30 cellular contexts compared by ENCODE assay signal in genomic region chr4:186260117-186260503, GRCh38. TPM values are rescaled to one million over a fixed set of nuclear protein-coding genes. Genes with fewer than 3 reads are reported as not detected.
DNase-seq lines count a peak whose midpoint lies in the region; ATAC-seq and TF ChIP-seq lines count a peak whose summit lies in the region.
"Had no signal": no experiment of that assay in that cellular context is flagged by ENCODE, and none has a peak within 500 bp of the region (broad histone marks: within the 10 kb centered on the region; RNA-seq: fewer than 3 reads in every experiment).

No MANE protein-coding gene starts in this region.

- ATAC-seq in IMR-90 (ENCODE audit: low read depth) (peak; percentile 43), mucosa of descending colon (peak; percentile 30), HG03135 (IDR thresholded peaks at IDR 0.05; ENCODE audit: unreplicated experiment) (no peak)
- ATAC-seq: CD8-positive, alpha-beta T cell; K562 had no signal

- TF ChIP-seq RAD21 in IMR-90 (IDR thresholded peaks at IDR 0.05; ENCODE audit: low read length) = no peak

- H3K9me1 ChIP-seq in IMR-90 (ENCODE audit: insufficient read depth, low read length) = peaks cover 4% of the 10 kb centered on the region; the same call in 1 of the 2 replicates

- H3K18ac ChIP-seq in IMR-90 (ENCODE audit: low read depth, low read length) = peak overlapping the region; percentile 68; the same call in 1 of the 2 replicates

- H3K27me3 ChIP-seq in IMR-90 (ENCODE audit: control insufficient read depth, insufficient read depth, low read length) = no peaks in the 10 kb centered on the region

- H3K56ac ChIP-seq in IMR-90 (ENCODE audit: extremely low read depth, insufficient read depth, low read length) = no peak overlapping the region

- CTCF ChIA-PET in IMR-90 (lab: Yijun Ruan, JAX) = no interaction called here

- POLR2A ChIA-PET in IMR-90 (lab: Charles Lee; ENCODE audit: unreplicated experiment) = no interaction called here

- peak overlapping the region; percentile 54; the same call in 1 of the 2 replicates for H3K27ac ChIP-seq in IMR-90 (ENCODE audit: insufficient read depth, low read length)
- H3K27ac ChIP-seq: C4-2B, HL-60, SK-N-MC had no signal

- H3K79me1 ChIP-seq in IMR-90 (ENCODE audit: low read depth in 1 of 2, low read length in 2 of 2) = no peaks in the 10 kb centered on the region

- H2BK15ac ChIP-seq in IMR-90 (ENCODE audit: low read depth, low read length) = no peak overlapping the region

- no TSS peak for BruUV-seq in IMR-90 (replicated peaks; lab: Mats Ljungman, UMichigan)

- H2AFZ ChIP-seq in IMR-90 (replicated peaks; ENCODE audit: low read length, poor library complexity) = no peak overlapping the region

- TF ChIP-seq CTCF in IMR-90 (conservative IDR thresholded peaks at IDR 0.05; ENCODE audit: low read depth, low read length) = no peak
- no peak for TF ChIP-seq CTCF in mucosa of descending colon (IDR thresholded peaks at IDR 0.05)

- no peak overlapping the region for H2BK20ac ChIP-seq in IMR-90 (ENCODE audit: low read depth, low read length)

- no peak overlapping the region for H4K8ac ChIP-seq in IMR-90 (ENCODE audit: low read depth in 2 of 2, low read length in 2 of 2)

- H2BK120ac ChIP-seq in IMR-90 (ENCODE audit: low read depth, low read length) = peak overlapping the region; percentile 32; the same call in 1 of the 2 replicates

- H3K23ac ChIP-seq in IMR-90 (ENCODE audit: low read depth, low read length) = no peak overlapping the region

- H2BK5ac ChIP-seq in IMR-90 (ENCODE audit: low read depth, low read length, poor library complexity, severe bottlenecking) = no peak overlapping the region

- in situ Hi-C loops in IMR-90 (cut with MboI; ENCODE audit: low sequenced_read_pairs) = no loop called here

- no peak for DNase-seq in IMR-90
- peak; percentile 68 for DNase-seq in kidney tubule cell (ENCODE audit: low spot score)
- no peak for DNase-seq in mucosa of descending colon
- no peak for DNase-seq in amniotic stem cell (lab: John Stamatoyannopoulos, UW)
- DNase-seq in DMS114 treated with DMSO at 0.1 percent for 48 hours (lab: John Stamatoyannopoulos, UW; ENCODE audit: unreplicated experiment) = no peak
- DNase-seq in NCI-H2081 treated with DMSO at 0.1 percent for 48 hours (lab: John Stamatoyannopoulos, UW) = no peak
- DNase-seq: Caco-2; CD8-positive, alpha-beta T cell; DMS 273 treated with DMSO at 0.1 percent for 48 hours; DMS79 treated with DMSO at 0.1 percent for 48 hours; GF-D8; HFFc6; Kasumi-1; MV-4-11; NCI-H1105; NCI-H1436 treated with DMSO at 0.1 percent for 48 hours; NCI-H187 treated with DMSO at 0.1 percent for 48 hours; NCI-H2107; NCI-H524; NCI-H748 treated with DMSO at 0.1 percent for 48 hours; SIG-M5 had no signal

- no peaks in the 10 kb centered on the region for H3K36me3 ChIP-seq in IMR-90 (ENCODE audit: control insufficient read depth, insufficient read depth, low read length)
- H3K36me3 ChIP-seq in mucosa of descending colon (ENCODE audit: low read depth) = no peaks in the 10 kb centered on the region
- H3K36me3 ChIP-seq: HAP-1 had no signal

- TF ChIP-seq POLR2A in IMR-90 (IDR thresholded peaks at IDR 0.05; ENCODE audit: low read depth, low read length) = no peak

- no peak overlapping the region for H2AK9ac ChIP-seq in IMR-90 (replicated peaks; ENCODE audit: low read depth, low read length, poor library complexity)

- H3K9ac ChIP-seq in IMR-90 (ENCODE audit: low read depth, low read length) = no peak overlapping the region

- H3K4me3 ChIP-seq in IMR-90 (ENCODE audit: insufficient read depth, low read depth, low read length) (no peak overlapping the region), mucosa of descending colon (no peak overlapping the region)
- H3K4me3 ChIP-seq: HAP-1, K562, SK-N-MC had no signal

- H4K91ac ChIP-seq in IMR-90 (ENCODE audit: insufficient read depth, low read depth, low read length) = no peak overlapping the region

- H3K4me1 ChIP-seq in IMR-90 (ENCODE audit: control insufficient read depth, insufficient read depth, low read length) (peaks cover 5% of the 10 kb centered on the region; the same call in 1 of the 2 replicates), mucosa of descending colon (ENCODE audit: low read depth) (no peaks in the 10 kb centered on the region)
- H3K4me1 ChIP-seq: Caco-2 had no signal

- H3K9me3 ChIP-seq in IMR-90 (ENCODE audit: control insufficient read depth, insufficient read depth, low read length) = no peaks in the 10 kb centered on the region
- H3K9me3 ChIP-seq in mucosa of descending colon = no peaks in the 10 kb centered on the region
- H3K9me3 ChIP-seq: Caco-2, HAP-1 had no signal

- H2AK5ac ChIP-seq in IMR-90 (ENCODE audit: low read depth, low read length) = no peak overlapping the region

- no peak overlapping the region for H3K4ac ChIP-seq in IMR-90 (ENCODE audit: low read depth, low read length)

- H3K14ac ChIP-seq in IMR-90 (replicated peaks; ENCODE audit: low read depth, low read length) = no peak overlapping the region

- 83% methylated on average over 2 of the region's 6 CpGs; no CpG with 5 or more reads in 1 of the 2 experiments for WGBS in IMR-90 (ENCODE audit: extremely low coverage in 2 of 2, insufficient read length in 1 of 2), 2 experiments

- intact Hi-C loops in IMR-90 (cut with micrococcal nuclease) (no loop called here), mucosa of descending colon (cut with DNase I, micrococcal nuclease) (no loop called here)

- dilution Hi-C loops in IMR-90 (cut with HindIII; ENCODE audit: low sequenced_read_pairs, unreplicated experiment) = no loop called here

- H4K20me1 ChIP-seq in IMR-90 (ENCODE audit: insufficient read depth, low read length) = no peaks in the 10 kb centered on the region

- H3K4me2 ChIP-seq in IMR-90 (ENCODE audit: low read depth, low read length) = no peak overlapping the region

- no peak overlapping the region for H4K5ac ChIP-seq in IMR-90 (ENCODE audit: low read depth, low read length)

TF ChIP-seq in IMR-90, 13 proteins besides CTCF, POLR2A, EP300 and RAD21:
- TF ChIP-seq USF2 (IDR thresholded peaks at IDR 0.05; ENCODE audit: low read depth, low read length) (no peak), FOS (IDR thresholded peaks at IDR 0.05; ENCODE audit: low read depth, low read length) (no peak), SMC3 (IDR thresholded peaks at IDR 0.05; ENCODE audit: low read depth, low read length) (no peak), MAZ (IDR thresholded peaks at IDR 0.05; ENCODE audit: borderline replicate concordance, low read depth, low read length) (no peak), RCOR1 (IDR thresholded peaks at IDR 0.05; ENCODE audit: insufficient replicate concordance, low read length) (no peak), NFE2L2 (IDR thresholded peaks at IDR 0.05; ENCODE audit: low read depth, low read length) (no peak), CHD1 (IDR thresholded peaks at IDR 0.05; ENCODE audit: low read depth, low read length) (no peak), MAFK (IDR thresholded peaks at IDR 0.05; ENCODE audit: low read depth, low read length) (no peak), MXI1 (IDR thresholded peaks at IDR 0.05; ENCODE audit: borderline replicate concordance, low read depth, low read length) (no peak)
- TF ChIP-seq, protein P1, sequence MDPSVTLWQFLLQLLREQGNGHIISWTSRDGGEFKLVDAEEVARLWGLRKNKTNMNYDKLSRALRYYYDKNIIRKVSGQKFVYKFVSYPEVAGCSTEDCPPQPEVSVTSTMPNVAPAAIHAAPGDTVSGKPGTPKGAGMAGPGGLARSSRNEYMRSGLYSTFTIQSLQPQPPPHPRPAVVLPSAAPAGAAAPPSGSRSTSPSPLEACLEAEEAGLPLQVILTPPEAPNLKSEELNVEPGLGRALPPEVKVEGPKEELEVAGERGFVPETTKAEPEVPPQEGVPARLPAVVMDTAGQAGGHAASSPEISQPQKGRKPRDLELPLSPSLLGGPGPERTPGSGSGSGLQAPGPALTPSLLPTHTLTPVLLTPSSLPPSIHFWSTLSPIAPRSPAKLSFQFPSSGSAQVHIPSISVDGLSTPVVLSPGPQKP (IDR thresholded peaks at IDR 0.05; ENCODE audit: borderline replicate concordance, low read depth, low read length) = no peak
TF ChIP-seq in IMR-90: peak in this region for 0.

RNA-seq across cellular contexts. Expression of gene F11, which starts 5.9 kb away (rescaled TPM):
- total RNA-seq in IMR-90 (2012; rRNA removed) (not detected in 2 replicates), mucosa of descending colon (under 1 TPM in 1 of 3 donors, not detected in 2; 0.65 TPM)
- not detected in 2 replicates for polyA plus RNA-seq in IMR-90 (2012; rRNA removed)
- polyA plus RNA-seq in IMR-90 (2012; cell fraction: cytosol; rRNA removed) = not detected in 2 replicates
- polyA plus RNA-seq in IMR-90 (2012; cell fraction: nucleus; rRNA removed; ENCODE audit: low replicate concordance) = not detected in 2 replicates
- total RNA-seq: B cell; Caco-2; CD8-positive, alpha-beta T cell; HFFc6; K562; M059J had no signal
- polyA plus RNA-seq: K562 had no signal

RNA-seq across cellular contexts. Expression of gene KLKB1, which starts 32.8 kb away (rescaled TPM):
- under 0.01 TPM in 1 of 2 replicates, not detected in the other for total RNA-seq in IMR-90 (2012; rRNA removed)
- 0.03 TPM in 1 of 2 replicates, not detected in the other for polyA plus RNA-seq in IMR-90 (2012; rRNA removed)
- polyA plus RNA-seq in IMR-90 (2012; cell fraction: cytosol; rRNA removed) = not detected in 2 replicates
- polyA plus RNA-seq in IMR-90 (2012; cell fraction: nucleus; rRNA removed; ENCODE audit: low replicate concordance) = 0.08 TPM in 1 of 2 replicates, not detected in the other
- 1 to 10 TPM; 1.1 to 2.4 (median 1.5) TPM for total RNA-seq in mucosa of descending colon
- total RNA-seq: A673, Caco-2, HFFc6, M059J had no signal
- polyA plus RNA-seq: K562 had no signal
